In the genomic region with DNA sequence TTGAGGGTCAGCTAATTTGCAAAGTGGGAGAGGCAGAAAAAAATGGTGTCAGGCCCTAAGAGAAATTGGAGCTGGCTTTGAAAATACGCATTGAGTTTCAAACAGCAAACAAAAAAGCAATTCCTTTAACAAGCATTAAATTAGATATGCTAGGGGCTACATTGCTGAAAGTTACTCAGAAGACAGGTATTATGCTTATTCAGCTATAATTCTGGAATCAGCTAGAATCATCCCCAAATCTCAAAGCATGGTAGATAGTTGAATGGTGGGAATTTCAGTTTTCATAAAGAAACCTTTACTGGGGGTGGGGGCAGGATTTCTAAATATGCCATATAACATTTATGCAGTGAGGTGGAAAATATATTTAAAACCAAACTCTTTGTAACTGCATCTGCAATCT, we compare ENCODE assay signal across 19 cellular contexts. TPM values are rescaled to one million over a fixed set of nuclear protein-coding genes. Genes with fewer than 3 reads are reported as not detected.
"Had no signal": no experiment of that assay in that cellular context is flagged by ENCODE, and none has a peak within 500 bp of the region (broad histone marks: within the 10 kb centered on the region; RNA-seq: fewer than 3 reads in every experiment).

No MANE protein-coding gene starts in this region.

- H3K79me2 ChIP-seq: hepatocyte had no signal

- DNase-seq: colonic mucosa; dermis blood vessel endothelial cell; foreskin melanocyte; head of caudate nucleus; kidney; left cardiac atrium; left ventricle myocardium inferior; lower lobe of right lung; midbrain; ovary; small intestine; stimulated activated CD4-positive, alpha-beta T cell treated with anti-CD3 and anti-CD28 coated beads, Interleukin-12 subunit alpha, Interleukin-12 subunit beta, amount 100 ng/mL, for 4 hours; testis had no signal

- H3K4me2 ChIP-seq: hepatocyte had no signal

- H3K27ac ChIP-seq: colonic mucosa, hepatocyte, left ventricle myocardium inferior, lower lobe of right lung, ovary, right atrium auricular region, testis, tibial nerve had no signal

- H3K9me3 Mint-ChIP-seq: memory B cell; stimulated activated naive CD8-positive, alpha-beta T cell treated with anti-CD3 and anti-CD28 coated beads, Interleukin-15, Interleukin-2, amounts not matched to agents 100 ng/mL and 50 ng/mL, for 24 hours had no signal

- H3K36me3 Mint-ChIP-seq: memory B cell had no signal

- H3K4me3 Mint-ChIP-seq: stimulated activated naive CD8-positive, alpha-beta T cell treated with anti-CD3 and anti-CD28 coated beads, Interleukin-15, Interleukin-2, amounts not matched to agents 100 ng/mL and 50 ng/mL, for 24 hours had no signal

- H3K27me3 ChIP-seq: colonic mucosa, hepatocyte, ovary, right atrium auricular region, testis, tibial nerve had no signal

- H2AFZ ChIP-seq: hepatocyte had no signal

- H3K9me3 ChIP-seq: colonic mucosa, left ventricle myocardium inferior, lower lobe of right lung, ovary, right atrium auricular region, testis, tibial nerve had no signal

- H3K4me1 ChIP-seq: colonic mucosa, testis had no signal

- H3K4me3 ChIP-seq: colonic mucosa, hepatocyte, left ventricle myocardium inferior, lower lobe of right lung, ovary, right atrium auricular region, testis, tibial nerve had no signal

- FAIRE-seq: kidney, small intestine had no signal

- H3K27ac Mint-ChIP-seq: stimulated activated naive CD8-positive, alpha-beta T cell treated with anti-CD3 and anti-CD28 coated beads, Interleukin-15, Interleukin-2, amounts not matched to agents 100 ng/mL and 50 ng/mL, for 24 hours had no signal

- ATAC-seq: left cardiac atrium, lower lobe of right lung had no signal

- H3K36me3 ChIP-seq: colonic mucosa, left ventricle myocardium inferior, lower lobe of right lung, ovary, right atrium auricular region, tibial nerve had no signal

RNA-seq across cellular contexts. Expression of gene BHLHE40, which starts 50.5 kb away (rescaled TPM):
- polyA plus RNA-seq: neural cell had no signal
